Comparison of ENCODE assay signal across 8 cellular contexts in genomic region chr1:201740086-201740541, GRCh38.
DNase-seq lines count a peak whose midpoint lies in the region; ATAC-seq, FAIRE-seq and TF ChIP-seq lines count a peak whose summit lies in the region.

No MANE protein-coding gene starts in this region.

- H3K4me3 Mint-ChIP-seq in endothelial cell (ENCODE audit: unreplicated experiment) (peak overlapping the region; percentile 90), nephron (peak overlapping the region; percentile 92 to 98 (median 94))

- no peaks in the 10 kb centered on the region for H4K20me1 ChIP-seq in Loucy (ENCODE audit: insufficient read depth, low read length, poor library complexity, severe bottlenecking)

- peak overlapping the region; percentile 71 for H3K4me2 ChIP-seq in Loucy (ENCODE audit: low read depth, low read length, poor library complexity, severe bottlenecking)

- peak overlapping the region; percentile 72 for H3K9ac ChIP-seq in Loucy (ENCODE audit: low read depth, low read length, poor library complexity, severe bottlenecking)

- no peaks in the 10 kb centered on the region for H3F3A ChIP-seq in Loucy (ENCODE audit: low read depth)

- peaks cover 3% of the 10 kb centered on the region for H3K36me3 Mint-ChIP-seq in endothelial cell (ENCODE audit: low read depth, unreplicated experiment)
- H3K36me3 Mint-ChIP-seq in nephron (ENCODE audit: low read depth), result peaks cover 10% of the 10 kb centered on the region

- no peaks in the 10 kb centered on the region for H3K9me2 ChIP-seq in Loucy (replicated peaks; ENCODE audit: low read depth, low read length)

- POLR2A ChIA-PET in BJ (lab: Charles Lee), result no interaction called here

- H3K79me2 ChIP-seq in Loucy (ENCODE audit: insufficient read depth, low read length), result no peaks in the 10 kb centered on the region

- peak overlapping the region; percentile 98 for H2AFZ ChIP-seq in Loucy (ENCODE audit: low read length)

- TF ChIP-seq CTCF in BJ (IDR thresholded peaks at IDR 0.05; ENCODE audit: insufficient read depth, low read depth, low read length) (no peak), Loucy (conservative IDR thresholded peaks at IDR 0.05; ENCODE audit: low read length) (no peak), endothelial cell (IDR thresholded peaks at IDR 0.05; ENCODE audit: unreplicated experiment) (no peak), nephron (IDR thresholded peaks at IDR 0.05; ENCODE audit: unreplicated experiment in 3 of 3) (no peak)

- H3K9me3 Mint-ChIP-seq in endothelial cell (ENCODE audit: unreplicated experiment) (no peaks in the 10 kb centered on the region), nephron (no peaks in the 10 kb centered on the region)

- H3K27me3 Mint-ChIP-seq in endothelial cell (ENCODE audit: unreplicated experiment), result peaks cover 17% of the 10 kb centered on the region
- no peaks in the 10 kb centered on the region for H3K27me3 Mint-ChIP-seq in nephron (ENCODE audit: low read depth)

- H3K4me1 ChIP-seq in Loucy (ENCODE audit: insufficient read depth, low read length, poor library complexity, severe bottlenecking), result peaks cover 35% of the 10 kb centered on the region

- ATAC-seq in HG03442 (IDR thresholded peaks at IDR 0.05; ENCODE audit: unreplicated experiment) (no peak), GM21576 (IDR thresholded peaks at IDR 0.05; ENCODE audit: unreplicated experiment) (no peak)

- FAIRE-seq in GM19239 (lab: Jason Lieb, UNC), result no peak

- H3K4me1 Mint-ChIP-seq in endothelial cell (ENCODE audit: unreplicated experiment) (peaks cover 42% of the 10 kb centered on the region), nephron (peaks cover 71% of the 10 kb centered on the region)

- H3K27me3 ChIP-seq in BJ (ENCODE audit: control insufficient read depth, insufficient read depth, low read length) (no peaks in the 10 kb centered on the region), Loucy (ENCODE audit: insufficient read depth, low read length, poor library complexity, severe bottlenecking) (no peaks in the 10 kb centered on the region)

- CTCF ChIA-PET in BJ (lab: Yijun Ruan, JAX), result interaction anchor here (0.8 to 2.0 kb wide), 12 partner anchors 16 to 258 kb away, joined by 3 to 13 read pairs (median 3); no protein-coding TSS in a partner anchor

- H3K27ac Mint-ChIP-seq in endothelial cell (ENCODE audit: unreplicated experiment) (no peak overlapping the region), nephron (peak overlapping the region; percentile 85 to 94 (median 87))

- H3K9me3 ChIP-seq in Loucy (ENCODE audit: insufficient read depth, low read depth, low read length), result no peaks in the 10 kb centered on the region

- no peak for DNase-seq in BJ (ENCODE audit: low read depth)
- peak; percentile 19 for DNase-seq in endothelial cell (ENCODE audit: low spot score)
- DNase-seq in NCI-H524 treated with DMSO at 0.1 percent for 48 hours (lab: John Stamatoyannopoulos, UW), result no peak
- DNase-seq in GM19239 (ENCODE audit: insufficient read length, low spot score), result no peak

- H3K36me3 ChIP-seq in BJ (ENCODE audit: control insufficient read depth, insufficient read depth, low read length) (peaks cover under 1% of the 10 kb centered on the region; the same call in 1 of the 2 replicates), Loucy (ENCODE audit: insufficient read depth, low read length) (no peaks in the 10 kb centered on the region)

- H3K4me3 ChIP-seq in BJ (ENCODE audit: low read depth, low read length) (peak overlapping the region; percentile 60), Loucy (ENCODE audit: low read length, poor library complexity, severe bottlenecking) (peak overlapping the region; percentile 83)
